ENCODE assay signal across 8 cellular contexts in genomic region chr17:80258296-80258695, GRCh38. TPM values are rescaled to one million over a fixed set of nuclear protein-coding genes. Genes with fewer than 3 reads are reported as not detected.
DNase-seq lines count a peak whose midpoint lies in the region; ATAC-seq, FAIRE-seq and TF ChIP-seq lines count a peak whose summit lies in the region.
"Not testable (repeated sequence)": the region's sequence is repeated elsewhere in the genome, so short reads cannot be mapped to it uniquely, and the experiment has no call there.

No MANE protein-coding gene starts in this region.

- H3K79me2 ChIP-seq in GM12878 (ENCODE audit: control insufficient read depth, insufficient read depth, low read length), result peaks cover 19% of the 10 kb centered on the region

- not testable (repeated sequence) for H4K20me1 ChIP-seq in BLaER1; GM12878 (ENCODE audit: control insufficient read depth, insufficient read depth)

- not testable (repeated sequence) for H3K36me3 ChIP-seq in BLaER1; KOPT-K1 (ENCODE audit: insufficient read depth, low read length); GM12878 (ENCODE audit: control insufficient read depth in 2 of 2, insufficient read depth in 2 of 2, low read length in 1 of 2); left ventricle myocardium inferior

- not testable (repeated sequence) for DNase-seq in T-helper 2 cell treated with Interferon-gamma antibody and Interleukin-4, amounts not matched to agents 5 μg/mL and 100 μg/mL, for 36 hours (ENCODE audit: low spot score); activated T-cell treated with anti-CD3 and anti-CD28 coated beads, Interleukin-2, amount 50 U/mL, for 4 hours; GM12878 (ENCODE audit: low read depth, low spot score); left ventricle myocardium inferior; nephron progenitor cell; stimulated activated naive B cell treated with anti-CD40 and anti-IgM and Interleukin-4, amounts not matched to agents 10 μg/mL and 1 μg/mL and 100 μg/mL, for 72 hours

- intact Hi-C loops in GM12878 (cut with micrococcal nuclease; ENCODE audit: unreplicated experiment); left ventricle myocardium inferior (cut with micrococcal nuclease): not testable (repeated sequence)

- H3K27ac ChIP-seq in BLaER1, result peak overlapping the region; percentile 91
- peak overlapping the region; percentile 83 for H3K27ac ChIP-seq in KOPT-K1 (ENCODE audit: low read depth, low read length, poor library complexity, severe bottlenecking)
- H3K27ac ChIP-seq in GM12878 (ENCODE audit: control insufficient read depth, insufficient read depth), result peak overlapping the region; percentile 69
- H3K27ac ChIP-seq in left ventricle myocardium inferior (replicated peaks), result peak overlapping the region; percentile 32

- 4% methylated on average over 2 of the region's 2 CpGs for WGBS in GM12878 (ENCODE audit: insufficient coverage, insufficient replicate concordance, low lambda C conversion rate, missing lambda C conversion rate)

- not testable (repeated sequence) for TF ChIP-seq RAD21 in GM12878 (IDR thresholded peaks at IDR 0.05; ENCODE audit: insufficient read depth, low read depth, low read length)

- H3K4me1 ChIP-seq in BLaER1 (peaks cover 69% of the 10 kb centered on the region), GM12878 (ENCODE audit: control insufficient read depth, insufficient read depth, low read length) (peaks cover 61% of the 10 kb centered on the region), left ventricle myocardium inferior (peaks cover 42% of the 10 kb centered on the region)

- TF ChIP-seq POLR2A in GM12878 (IDR thresholded peaks at IDR 0.05; ENCODE audit: low read depth, low read length), result not testable (repeated sequence)

- not testable (repeated sequence) for TF ChIP-seq EP300 in GM12878 (IDR thresholded peaks at IDR 0.05; ENCODE audit: borderline replicate concordance in 1 of 2, control insufficient read depth in 1 of 2, low read depth in 2 of 2, low read length in 2 of 2)

- in situ Hi-C loops in GM12878 (cut with MboI), result not testable (repeated sequence)

- H3K27me3 ChIP-seq in BLaER1; GM12878 (replicated peaks in 1 of 2; ENCODE audit: control insufficient read depth in 2 of 2, insufficient read depth in 2 of 2, low read length in 1 of 2); left ventricle myocardium inferior (ENCODE audit: low read depth): not testable (repeated sequence)

- FAIRE-seq in GM12878 (lab: Jason Lieb, UNC), result not testable (repeated sequence)

- peaks cover 64% of the 10 kb centered on the region for H3K4me1 Mint-ChIP-seq in T-helper 2 cell treated with Interferon-gamma antibody and Interleukin-4, amounts not matched to agents 5 μg/mL and 100 μg/mL, for 36 hours (ENCODE audit: low read depth)
- peaks cover 77% of the 10 kb centered on the region for H3K4me1 Mint-ChIP-seq in activated T-cell treated with anti-CD3 and anti-CD28 coated beads, Interleukin-2, amount 50 U/mL, for 4 hours (ENCODE audit: low read depth)
- H3K4me1 Mint-ChIP-seq in nephron progenitor cell, result peaks cover 50% of the 10 kb centered on the region
- H3K4me1 Mint-ChIP-seq in stimulated activated naive B cell treated with anti-CD40 and anti-IgM and Interleukin-4, amounts not matched to agents 10 μg/mL and 1 μg/mL and 100 μg/mL, for 72 hours, result peaks cover 41 to 75% of the 10 kb centered on the region in 2 donors

- peak overlapping the region; percentile 94 for H3K4me3 Mint-ChIP-seq in T-helper 2 cell treated with Interferon-gamma antibody and Interleukin-4, amounts not matched to agents 5 μg/mL and 100 μg/mL, for 36 hours
- peak overlapping the region; percentile 86 for H3K4me3 Mint-ChIP-seq in activated T-cell treated with anti-CD3 and anti-CD28 coated beads, Interleukin-2, amount 50 U/mL, for 4 hours
- H3K4me3 Mint-ChIP-seq in nephron progenitor cell, result peak overlapping the region; percentile 51
- peak overlapping the region; percentile 22 to 52 for H3K4me3 Mint-ChIP-seq in stimulated activated naive B cell treated with anti-CD40 and anti-IgM and Interleukin-4, amounts not matched to agents 10 μg/mL and 1 μg/mL and 100 μg/mL, for 72 hours

- SMC1A ChIA-PET in GM12878 (lab: Charles Lee; ENCODE audit: uncharacterized antibody, unreplicated experiment), result interaction anchor here (1.0 to 1.8 kb wide), 2 partner anchors 12 to 62 kb away, joined by 3 to 6 read pairs; no protein-coding TSS in a partner anchor

- H3K4me3 ChIP-seq in BLaER1, GM12878, left ventricle myocardium inferior: not testable (repeated sequence)

- ATAC-seq in activated T-cell treated with anti-CD3 and anti-CD28 coated beads, Interleukin-2, amount 50 U/mL, for 4 hours; GM12878: not testable (repeated sequence)
- ATAC-seq in stimulated activated naive B cell treated with anti-CD40 and anti-IgM and Interleukin-4, amounts not matched to agents 10 μg/mL and 1 μg/mL and 100 μg/mL, for 72 hours (replicated peaks), result peak in 1 of 2 donors; percentile 14

- peak overlapping the region; percentile 94 for H3K4me2 ChIP-seq in BLaER1
- 0 out of 2 replicates have a peak overlapping the region, but pooled peaks have one; percentile 3 for H3K4me2 ChIP-seq in GM12878 (ENCODE audit: control insufficient read depth, insufficient read depth)

- not testable (repeated sequence) for BruUV-seq in GM12878 (replicated peaks; lab: Mats Ljungman, UMichigan)

- RAD21 ChIA-PET in GM12878 (lab: Charles Lee; ENCODE audit: unreplicated experiment), result not testable (repeated sequence)

- not testable (repeated sequence) for H3K36me3 Mint-ChIP-seq in T-helper 2 cell treated with Interferon-gamma antibody and Interleukin-4, amounts not matched to agents 5 μg/mL and 100 μg/mL, for 36 hours (ENCODE audit: low read depth); activated T-cell treated with anti-CD3 and anti-CD28 coated beads, Interleukin-2, amount 50 U/mL, for 4 hours (ENCODE audit: insufficient read depth); nephron progenitor cell (ENCODE audit: low read depth); stimulated activated naive B cell treated with anti-CD40 and anti-IgM and Interleukin-4, amounts not matched to agents 10 μg/mL and 1 μg/mL and 100 μg/mL, for 72 hours

- H3K27ac Mint-ChIP-seq in T-helper 2 cell treated with Interferon-gamma antibody and Interleukin-4, amounts not matched to agents 5 μg/mL and 100 μg/mL, for 36 hours, result peak overlapping the region; percentile 98
- peak overlapping the region; percentile 34 for H3K27ac Mint-ChIP-seq in nephron progenitor cell
- H3K27ac Mint-ChIP-seq in stimulated activated naive B cell treated with anti-CD40 and anti-IgM and Interleukin-4, amounts not matched to agents 10 μg/mL and 1 μg/mL and 100 μg/mL, for 72 hours, result peak overlapping the region; percentile 83

- not testable (repeated sequence) for H2AFZ ChIP-seq in GM12878 (ENCODE audit: control insufficient read depth, low read depth, low read length)

- CTCF ChIA-PET in GM12878 (lab: Yijun Ruan, JAX), result interaction anchor here (0.6 to 0.7 kb wide), 2 partner anchors 157 to 351 kb away, joined by 3 read pairs; partner anchors contain the start of gene GAA

- POLR2A ChIA-PET in GM12878 (lab: Charles Lee), result interaction anchor here (1.7 kb wide), 1 partner anchor 39 kb away, joined by 5 read pairs; no protein-coding TSS in a partner anchor

- not testable (repeated sequence) for H3K27me3 Mint-ChIP-seq in T-helper 2 cell treated with Interferon-gamma antibody and Interleukin-4, amounts not matched to agents 5 μg/mL and 100 μg/mL, for 36 hours (ENCODE audit: low read depth); activated T-cell treated with anti-CD3 and anti-CD28 coated beads, Interleukin-2, amount 50 U/mL, for 4 hours (ENCODE audit: low read depth); stimulated activated naive B cell treated with anti-CD40 and anti-IgM and Interleukin-4, amounts not matched to agents 10 μg/mL and 1 μg/mL and 100 μg/mL, for 72 hours
- peaks cover 14% of the 10 kb centered on the region for H3K27me3 Mint-ChIP-seq in nephron progenitor cell (ENCODE audit: low read depth, poor library complexity)

- H3K9ac ChIP-seq in BLaER1, result peak overlapping the region; percentile 38; the same call in 1 of the 2 replicates
- H3K9ac ChIP-seq in GM12878 (ENCODE audit: control insufficient read depth, insufficient read depth, low read length), result not testable (repeated sequence)

- H3K9me3 Mint-ChIP-seq in T-helper 2 cell treated with Interferon-gamma antibody and Interleukin-4, amounts not matched to agents 5 μg/mL and 100 μg/mL, for 36 hours; activated T-cell treated with anti-CD3 and anti-CD28 coated beads, Interleukin-2, amount 50 U/mL, for 4 hours; nephron progenitor cell; stimulated activated naive B cell treated with anti-CD40 and anti-IgM and Interleukin-4, amounts not matched to agents 10 μg/mL and 1 μg/mL and 100 μg/mL, for 72 hours: not testable (repeated sequence)

- TF ChIP-seq CTCF in GM12878 (IDR thresholded peaks at IDR 0.05 in 2 of 3, conservative IDR thresholded peaks at IDR 0.05 in 1 of 3; ENCODE audit: control insufficient read depth in 2 of 3, extremely low read depth in 1 of 3, insufficient read depth in 1 of 3, low read depth in 3 of 3, low read length in 3 of 3); left ventricle myocardium inferior (IDR thresholded peaks at IDR 0.05; ENCODE audit: borderline replicate concordance); nephron progenitor cell (IDR thresholded peaks at IDR 0.05): not testable (repeated sequence)

- not testable (repeated sequence) for H3K9me3 ChIP-seq in BLaER1; KOPT-K1 (ENCODE audit: insufficient read depth, low read length, poor library complexity, severe bottlenecking); GM12878 (replicated peaks; ENCODE audit: control insufficient read depth, insufficient read depth, low read length); left ventricle myocardium inferior (replicated peaks)

RNA-seq across cellular contexts. Expression of gene RNF213, which starts 2.4 kb away (rescaled TPM):
- total RNA-seq in activated T-cell treated with anti-CD3 and anti-CD28 coated beads, Interleukin-2, amount 50 U/mL, for 4 hours, result 100 to 1,000 TPM; 205 to 289 (median 262) TPM
- 595 and 707 TPM in 2 replicates for total RNA-seq in GM12878 (2013; cell fraction: nucleolus; rRNA removed)
- 84.7 and 105 TPM in 2 replicates for total RNA-seq in GM12878 (2014; rRNA removed)
- 54.8 and 60.3 TPM in 2 replicates for total RNA-seq in GM12878 (2014; rRNA removed; fragmentation: Illumina TruSeq; extraction: Trizol)
- total RNA-seq in GM12878 (2021), result 129 and 145 TPM in 2 replicates
- 66.3 TPM for polyA plus RNA-seq in GM12878 (2011; ENCODE audit: low read depth)
- polyA plus RNA-seq in GM12878 (2011; rRNA removed), result 58.2 and 76.8 TPM in 2 replicates
- polyA plus RNA-seq in GM12878 (2011; cell fraction: cytosol; rRNA removed), result 51.9 and 56.6 TPM in 2 replicates
- polyA plus RNA-seq in GM12878 (2011; cell fraction: nucleus; rRNA removed), result 460 and 635 TPM in 2 replicates
- polyA plus RNA-seq in GM12878 (2012), result 82.0 and 104 TPM in 2 replicates
- polyA plus RNA-seq in GM12878 (2014; fragmentation: Illumina TruSeq; extraction: Trizol), result 97.1 and 113 TPM in 2 replicates
- 10 to 100 TPM; 18.6 to 23.6 TPM for polyA plus RNA-seq in GM12878 (2014; fragmentation: Nextera tagmentation; extraction: Ambion mirVana)
- polyA plus RNA-seq in GM12878 (2014; rRNA removed), result 79.3 and 95.1 TPM in 2 replicates
- 10 to 100 TPM; 52.4 to 53.6 TPM for polyA plus RNA-seq in GM12878 (2016; fragmentation: Nextera tagmentation; extraction: Ambion mirVana)
- polyA minus RNA-seq in GM12878 (2011; rRNA and poly(A)+ RNA removed), result 191 and 202 TPM in 2 replicates
- 72.8 and 86.2 TPM in 2 replicates for polyA minus RNA-seq in GM12878 (2011; cell fraction: cytosol; rRNA and poly(A)+ RNA removed)
- polyA minus RNA-seq in GM12878 (2011; cell fraction: nucleus; rRNA and poly(A)+ RNA removed), result 196 and 291 TPM in 2 replicates
- total RNA-seq in left ventricle myocardium inferior, result 25.6 TPM

RNA-seq across cellular contexts. Expression of gene SLC26A11, which starts 38.1 kb away (rescaled TPM):
- total RNA-seq in activated T-cell treated with anti-CD3 and anti-CD28 coated beads, Interleukin-2, amount 50 U/mL, for 4 hours, result 10 to 100 TPM; 15.8 to 16.5 (median 16.4) TPM
- total RNA-seq in GM12878 (2013; cell fraction: nucleolus; rRNA removed), result 14.5 and 18.3 TPM in 2 replicates
- total RNA-seq in GM12878 (2014; rRNA removed) (2.1 and 3.3 TPM in 2 replicates), GM12878 (2014; rRNA removed; fragmentation: Illumina TruSeq; extraction: Trizol) (0.46 and 0.54 TPM in 2 replicates), GM12878 (2021) (1.5 and 2.2 TPM in 2 replicates), left ventricle myocardium inferior (4.1 TPM)
- polyA plus RNA-seq in GM12878 (2011; ENCODE audit: low read depth), result 2.1 TPM
- polyA plus RNA-seq in GM12878 (2011; rRNA removed) (0.36 and 0.65 TPM in 2 replicates), GM12878 (2014; fragmentation: Illumina TruSeq; extraction: Trizol) (0.22 and 0.73 TPM in 2 replicates), GM12878 (2014; fragmentation: Nextera tagmentation; extraction: Ambion mirVana) (under 1 TPM in 1 of 2 experiments, not detected in 1; 0.05 TPM), GM12878 (2014; rRNA removed) (4.1 TPM in 2 replicates), GM12878 (2016; fragmentation: Nextera tagmentation; extraction: Ambion mirVana) (1 to 10 TPM; 1.2 to 2.2 TPM)
- 1.0 and 1.4 TPM in 2 replicates for polyA plus RNA-seq in GM12878 (2011; cell fraction: cytosol; rRNA removed)
- polyA plus RNA-seq in GM12878 (2011; cell fraction: nucleus; rRNA removed), result 12.5 and 13.2 TPM in 2 replicates
- polyA plus RNA-seq in GM12878 (2012), result 4.4 and 5.4 TPM in 2 replicates
- polyA minus RNA-seq in GM12878 (2011; rRNA and poly(A)+ RNA removed), result 0.44 and 0.46 TPM in 2 replicates
- polyA minus RNA-seq in GM12878 (2011; cell fraction: cytosol; rRNA and poly(A)+ RNA removed), result not detected in 2 replicates
- polyA minus RNA-seq in GM12878 (2011; cell fraction: nucleus; rRNA and poly(A)+ RNA removed), result 2.8 and 4.0 TPM in 2 replicates

RNA-seq across cellular contexts. Expression of gene SGSH, which starts 38.2 kb away (rescaled TPM):
- total RNA-seq in activated T-cell treated with anti-CD3 and anti-CD28 coated beads, Interleukin-2, amount 50 U/mL, for 4 hours, result 10 to 100 TPM; 18.9 to 25.2 (median 19.1) TPM
- total RNA-seq in GM12878 (2013; cell fraction: nucleolus; rRNA removed), result 53.8 and 65.3 TPM in 2 replicates
- total RNA-seq in GM12878 (2014; rRNA removed) (4.4 and 4.5 TPM in 2 replicates), GM12878 (2014; rRNA removed; fragmentation: Illumina TruSeq; extraction: Trizol) (3.4 and 3.9 TPM in 2 replicates), GM12878 (2021) (12.0 and 16.0 TPM in 2 replicates), left ventricle myocardium inferior (10.9 TPM)
- polyA plus RNA-seq in GM12878 (2011; ENCODE audit: low read depth), result 11.0 TPM
- polyA plus RNA-seq in GM12878 (2011; rRNA removed) (5.8 and 6.2 TPM in 2 replicates), GM12878 (2014; fragmentation: Illumina TruSeq; extraction: Trizol) (4.5 and 5.7 TPM in 2 replicates), GM12878 (2014; fragmentation: Nextera tagmentation; extraction: Ambion mirVana) (1 to 10 TPM in 1 of 2 experiments, under 1 TPM in 1; 0.13 to 1.3 TPM), GM12878 (2014; rRNA removed) (10.2 and 12.9 TPM in 2 replicates), GM12878 (2016; fragmentation: Nextera tagmentation; extraction: Ambion mirVana) (10 to 100 TPM; 14.0 to 17.2 TPM)
- 7.8 and 9.5 TPM in 2 replicates for polyA plus RNA-seq in GM12878 (2011; cell fraction: cytosol; rRNA removed)
- 69.7 and 83.3 TPM in 2 replicates for polyA plus RNA-seq in GM12878 (2011; cell fraction: nucleus; rRNA removed)
- 22.7 and 24.5 TPM in 2 replicates for polyA plus RNA-seq in GM12878 (2012)
- 3.8 and 4.3 TPM in 2 replicates for polyA minus RNA-seq in GM12878 (2011; rRNA and poly(A)+ RNA removed)
- polyA minus RNA-seq in GM12878 (2011; cell fraction: cytosol; rRNA and poly(A)+ RNA removed), result 4.9 and 10.6 TPM in 2 replicates
- 6.4 and 13.8 TPM in 2 replicates for polyA minus RNA-seq in GM12878 (2011; cell fraction: nucleus; rRNA and poly(A)+ RNA removed)

Comparison
In these comparisons a context has a peak if more than half of its experiments do, and no peak if none do; other contexts are left out.
1. H3K27ac ChIP-seq: peak in every context shown above with its lines; median percentile 91 in BLaER1; 83 in KOPT-K1; 69 in GM12878; 32 in left ventricle myocardium inferior.
2. H3K27ac Mint-ChIP-seq: peak in every context shown above with its lines; median percentile 98 in T-helper 2 cell treated with Interferon-gamma antibody and Interleukin-4, amounts not matched to agents 5 μg/mL and 100 μg/mL, for 36 hours; 83 in stimulated activated naive B cell treated with anti-CD40 and anti-IgM and Interleukin-4, amounts not matched to agents 10 μg/mL and 1 μg/mL and 100 μg/mL, for 72 hours; 34 in nephron progenitor cell.
3. H3K4me3 Mint-ChIP-seq: peak in every context shown above with its lines; median percentile 94 in T-helper 2 cell treated with Interferon-gamma antibody and Interleukin-4, amounts not matched to agents 5 μg/mL and 100 μg/mL, for 36 hours; 86 in activated T-cell treated with anti-CD3 and anti-CD28 coated beads, Interleukin-2, amount 50 U/mL, for 4 hours; 51 in nephron progenitor cell; 37 in stimulated activated naive B cell treated with anti-CD40 and anti-IgM and Interleukin-4, amounts not matched to agents 10 μg/mL and 1 μg/mL and 100 μg/mL, for 72 hours.